Comparison of ENCODE assay signal across 1 cellular context in the genomic region with DNA sequence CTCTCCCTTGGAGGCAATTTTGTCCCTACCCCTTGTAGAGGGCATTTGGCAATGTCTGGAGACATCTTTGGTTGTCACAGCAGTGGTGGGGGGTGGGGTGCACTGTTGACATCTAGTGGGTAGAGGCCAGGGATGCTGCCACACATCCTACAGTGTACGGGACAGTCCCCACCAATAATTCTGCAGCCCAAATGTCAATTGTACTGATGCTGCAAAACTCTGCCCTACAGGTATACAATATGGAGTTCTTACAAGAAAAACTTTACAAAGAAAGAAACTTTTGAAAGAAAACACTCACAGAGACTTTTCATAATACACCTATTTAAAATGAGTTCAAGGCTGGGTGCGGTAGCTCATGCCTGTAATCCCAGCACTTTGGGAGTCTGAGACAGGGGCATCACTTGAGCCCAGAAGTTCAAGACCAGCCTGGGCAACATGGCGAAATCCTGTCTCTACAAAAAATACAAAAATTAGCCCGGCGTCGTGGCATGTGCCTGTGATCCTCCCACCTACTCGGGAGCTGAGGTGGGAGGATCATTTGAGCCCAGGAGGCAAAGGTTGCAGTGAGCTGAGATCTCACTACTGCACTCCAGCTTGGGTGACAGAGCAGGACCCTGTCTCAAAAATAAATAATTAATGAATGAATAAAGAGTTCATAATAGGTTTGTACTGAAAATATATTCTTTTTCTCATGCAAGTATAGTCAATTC.
TF ChIP-seq lines count a peak whose summit lies in the region.

No MANE protein-coding gene starts in this region.

TF ChIP-seq in K562, 482 proteins besides CTCF, POLR2A, EP300 and RAD21:
- TF ChIP-seq, protein P1, sequence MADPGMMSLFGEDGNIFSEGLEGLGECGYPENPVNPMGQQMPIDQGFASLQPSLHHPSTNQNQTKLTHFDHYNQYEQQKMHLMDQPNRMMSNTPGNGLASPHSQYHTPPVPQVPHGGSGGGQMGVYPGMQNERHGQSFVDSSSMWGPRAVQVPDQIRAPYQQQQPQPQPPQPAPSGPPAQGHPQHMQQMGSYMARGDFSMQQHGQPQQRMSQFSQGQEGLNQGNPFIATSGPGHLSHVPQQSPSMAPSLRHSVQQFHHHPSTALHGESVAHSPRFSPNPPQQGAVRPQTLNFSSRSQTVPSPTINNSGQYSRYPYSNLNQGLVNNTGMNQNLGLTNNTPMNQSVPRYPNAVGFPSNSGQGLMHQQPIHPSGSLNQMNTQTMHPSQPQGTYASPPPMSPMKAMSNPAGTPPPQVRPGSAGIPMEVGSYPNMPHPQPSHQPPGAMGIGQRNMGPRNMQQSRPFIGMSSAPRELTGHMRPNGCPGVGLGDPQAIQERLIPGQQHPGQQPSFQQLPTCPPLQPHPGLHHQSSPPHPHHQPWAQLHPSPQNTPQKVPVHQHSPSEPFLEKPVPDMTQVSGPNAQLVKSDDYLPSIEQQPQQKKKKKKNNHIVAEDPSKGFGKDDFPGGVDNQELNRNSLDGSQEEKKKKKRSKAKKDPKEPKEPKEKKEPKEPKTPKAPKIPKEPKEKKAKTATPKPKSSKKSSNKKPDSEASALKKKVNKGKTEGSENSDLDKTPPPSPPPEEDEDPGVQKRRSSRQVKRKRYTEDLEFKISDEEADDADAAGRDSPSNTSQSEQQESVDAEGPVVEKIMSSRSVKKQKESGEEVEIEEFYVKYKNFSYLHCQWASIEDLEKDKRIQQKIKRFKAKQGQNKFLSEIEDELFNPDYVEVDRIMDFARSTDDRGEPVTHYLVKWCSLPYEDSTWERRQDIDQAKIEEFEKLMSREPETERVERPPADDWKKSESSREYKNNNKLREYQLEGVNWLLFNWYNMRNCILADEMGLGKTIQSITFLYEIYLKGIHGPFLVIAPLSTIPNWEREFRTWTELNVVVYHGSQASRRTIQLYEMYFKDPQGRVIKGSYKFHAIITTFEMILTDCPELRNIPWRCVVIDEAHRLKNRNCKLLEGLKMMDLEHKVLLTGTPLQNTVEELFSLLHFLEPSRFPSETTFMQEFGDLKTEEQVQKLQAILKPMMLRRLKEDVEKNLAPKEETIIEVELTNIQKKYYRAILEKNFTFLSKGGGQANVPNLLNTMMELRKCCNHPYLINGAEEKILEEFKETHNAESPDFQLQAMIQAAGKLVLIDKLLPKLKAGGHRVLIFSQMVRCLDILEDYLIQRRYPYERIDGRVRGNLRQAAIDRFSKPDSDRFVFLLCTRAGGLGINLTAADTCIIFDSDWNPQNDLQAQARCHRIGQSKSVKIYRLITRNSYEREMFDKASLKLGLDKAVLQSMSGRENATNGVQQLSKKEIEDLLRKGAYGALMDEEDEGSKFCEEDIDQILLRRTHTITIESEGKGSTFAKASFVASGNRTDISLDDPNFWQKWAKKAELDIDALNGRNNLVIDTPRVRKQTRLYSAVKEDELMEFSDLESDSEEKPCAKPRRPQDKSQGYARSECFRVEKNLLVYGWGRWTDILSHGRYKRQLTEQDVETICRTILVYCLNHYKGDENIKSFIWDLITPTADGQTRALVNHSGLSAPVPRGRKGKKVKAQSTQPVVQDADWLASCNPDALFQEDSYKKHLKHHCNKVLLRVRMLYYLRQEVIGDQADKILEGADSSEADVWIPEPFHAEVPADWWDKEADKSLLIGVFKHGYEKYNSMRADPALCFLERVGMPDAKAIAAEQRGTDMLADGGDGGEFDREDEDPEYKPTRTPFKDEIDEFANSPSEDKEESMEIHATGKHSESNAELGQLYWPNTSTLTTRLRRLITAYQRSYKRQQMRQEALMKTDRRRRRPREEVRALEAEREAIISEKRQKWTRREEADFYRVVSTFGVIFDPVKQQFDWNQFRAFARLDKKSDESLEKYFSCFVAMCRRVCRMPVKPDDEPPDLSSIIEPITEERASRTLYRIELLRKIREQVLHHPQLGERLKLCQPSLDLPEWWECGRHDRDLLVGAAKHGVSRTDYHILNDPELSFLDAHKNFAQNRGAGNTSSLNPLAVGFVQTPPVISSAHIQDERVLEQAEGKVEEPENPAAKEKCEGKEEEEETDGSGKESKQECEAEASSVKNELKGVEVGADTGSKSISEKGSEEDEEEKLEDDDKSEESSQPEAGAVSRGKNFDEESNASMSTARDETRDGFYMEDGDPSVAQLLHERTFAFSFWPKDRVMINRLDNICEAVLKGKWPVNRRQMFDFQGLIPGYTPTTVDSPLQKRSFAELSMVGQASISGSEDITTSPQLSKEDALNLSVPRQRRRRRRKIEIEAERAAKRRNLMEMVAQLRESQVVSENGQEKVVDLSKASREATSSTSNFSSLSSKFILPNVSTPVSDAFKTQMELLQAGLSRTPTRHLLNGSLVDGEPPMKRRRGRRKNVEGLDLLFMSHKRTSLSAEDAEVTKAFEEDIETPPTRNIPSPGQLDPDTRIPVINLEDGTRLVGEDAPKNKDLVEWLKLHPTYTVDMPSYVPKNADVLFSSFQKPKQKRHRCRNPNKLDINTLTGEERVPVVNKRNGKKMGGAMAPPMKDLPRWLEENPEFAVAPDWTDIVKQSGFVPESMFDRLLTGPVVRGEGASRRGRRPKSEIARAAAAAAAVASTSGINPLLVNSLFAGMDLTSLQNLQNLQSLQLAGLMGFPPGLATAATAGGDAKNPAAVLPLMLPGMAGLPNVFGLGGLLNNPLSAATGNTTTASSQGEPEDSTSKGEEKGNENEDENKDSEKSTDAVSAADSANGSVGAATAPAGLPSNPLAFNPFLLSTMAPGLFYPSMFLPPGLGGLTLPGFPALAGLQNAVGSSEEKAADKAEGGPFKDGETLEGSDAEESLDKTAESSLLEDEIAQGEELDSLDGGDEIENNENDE (IDR thresholded peaks at IDR 0.05; ENCODE audit: low read depth, low read length) = peak; percentile 65
- TF ChIP-seq ZNF589 (CRISPR knock-in tag; IDR thresholded peaks at IDR 0.05; ENCODE audit: low read depth) = no peak
- TF ChIP-seq POLR3G (IDR thresholded peaks at IDR 0.05; ENCODE audit: extremely low read depth, insufficient read length, insufficient replicate concordance) = no peak
- TF ChIP-seq, protein P2, sequence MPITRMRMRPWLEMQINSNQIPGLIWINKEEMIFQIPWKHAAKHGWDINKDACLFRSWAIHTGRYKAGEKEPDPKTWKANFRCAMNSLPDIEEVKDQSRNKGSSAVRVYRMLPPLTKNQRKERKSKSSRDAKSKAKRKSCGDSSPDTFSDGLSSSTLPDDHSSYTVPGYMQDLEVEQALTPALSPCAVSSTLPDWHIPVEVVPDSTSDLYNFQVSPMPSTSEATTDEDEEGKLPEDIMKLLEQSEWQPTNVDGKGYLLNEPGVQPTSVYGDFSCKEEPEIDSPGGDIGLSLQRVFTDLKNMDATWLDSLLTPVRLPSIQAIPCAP (CRISPR knock-in tag; IDR thresholded peaks at IDR 0.05; ENCODE audit: borderline replicate concordance) = no peak
